In genomic region chr22:21842946-21843345, GRCh38 we compare ENCODE assay signal across 16 cellular contexts. TPM values are rescaled to one million over a fixed set of nuclear protein-coding genes. Genes with fewer than 3 reads are reported as not detected.
DNase-seq lines count a peak whose midpoint lies in the region; ATAC-seq and TF ChIP-seq lines count a peak whose summit lies in the region.
"Had no signal": no experiment of that assay in that cellular context is flagged by ENCODE, and none has a peak within 500 bp of the region (broad histone marks: within the 10 kb centered on the region; RNA-seq: fewer than 3 reads in every experiment).

No MANE protein-coding gene starts in this region.

- H3K4me3 Mint-ChIP-seq in memory B cell (no peak overlapping the region), osteocyte (ENCODE audit: unreplicated experiment) (no peak overlapping the region)
- H3K4me3 Mint-ChIP-seq in activated T-helper 1 cell treated with anti-CD3 and anti-CD28 coated beads, Interleukin-12 subunit alpha, Interleukin-12 subunit beta, Interleukin-2, Interleukin-4 antibody, amounts not matched to agents 30 ng/mL and 10 ng/mL and 1 ng/mL, durations not matched to agents 14 hours and 24 hours and 36 hours: no peak overlapping the region
- H3K4me3 Mint-ChIP-seq in activated T-cell treated with anti-CD3 and anti-CD28 coated beads, Interleukin-2, amount 50 U/mL, for 24 hours: no peak overlapping the region
- H3K4me3 Mint-ChIP-seq: CD14-positive monocyte; CD8-positive, alpha-beta memory T cell; GM23338 had no signal

- H3K27me3 Mint-ChIP-seq in memory B cell (no peaks in the 10 kb centered on the region), osteocyte (ENCODE audit: unreplicated experiment) (no peaks in the 10 kb centered on the region)
- H3K27me3 Mint-ChIP-seq in activated T-helper 1 cell treated with anti-CD3 and anti-CD28 coated beads, Interleukin-12 subunit alpha, Interleukin-12 subunit beta, Interleukin-2, Interleukin-4 antibody, amounts not matched to agents 30 ng/mL and 10 ng/mL and 1 ng/mL, durations not matched to agents 14 hours and 24 hours and 36 hours (ENCODE audit: insufficient read depth): no peaks in the 10 kb centered on the region
- H3K27me3 Mint-ChIP-seq in activated T-cell treated with anti-CD3 and anti-CD28 coated beads, Interleukin-2, amount 50 U/mL, for 24 hours: no peaks in the 10 kb centered on the region
- H3K27me3 Mint-ChIP-seq: CD8-positive, alpha-beta memory T cell had no signal

- intact Hi-C loops in cardiac septum (cut with DNase I) (no loop called here), sciatic nerve (cut with DNase I) (no loop called here)
- intact Hi-C loops in activated T-helper 1 cell treated with anti-CD3 and anti-CD28 coated beads, Interleukin-12 subunit alpha, Interleukin-12 subunit beta, Interleukin-2, Interleukin-4 antibody, amounts not matched to agents 30 ng/mL and 10 ng/mL and 1 ng/mL, durations not matched to agents 14 hours and 24 hours and 36 hours (cut with micrococcal nuclease): no loop called here

- H3K9me3 ChIP-seq in cardiac muscle cell (ENCODE audit: low read depth): no peaks in the 10 kb centered on the region
- H3K9me3 ChIP-seq: Caco-2 had no signal

- DNase-seq in cardiac muscle cell (ENCODE audit: low read depth in 1 of 2, low spot score in 1 of 2) (no peak), cardiac septum (ENCODE audit: low spot score) (no peak), memory B cell (ENCODE audit: low spot score in 2 of 2) (no peak), osteocyte (ENCODE audit: extremely low spot score, unreplicated experiment) (peak; percentile 13), sciatic nerve (ENCODE audit: low spot score) (no peak)
- DNase-seq in activated T-helper 1 cell treated with anti-CD3 and anti-CD28 coated beads, Interleukin-12 subunit alpha, Interleukin-12 subunit beta, Interleukin-2, Interleukin-4 antibody, amounts not matched to agents 30 ng/mL and 10 ng/mL and 1 ng/mL, durations not matched to agents 14 hours and 24 hours and 36 hours (ENCODE audit: low spot score): no peak
- no peak for DNase-seq in activated T-cell treated with anti-CD3 and anti-CD28 coated beads, Interleukin-2, amount 50 U/mL, for 24 hours
- DNase-seq: Caco-2; CD8-positive, alpha-beta memory T cell; DND-41; GDM1; H7 had no signal

- H3K36me3 Mint-ChIP-seq in memory B cell (peaks cover 10% of the 10 kb centered on the region), osteocyte (ENCODE audit: unreplicated experiment) (peaks cover 4% of the 10 kb centered on the region)
- H3K36me3 Mint-ChIP-seq in activated T-helper 1 cell treated with anti-CD3 and anti-CD28 coated beads, Interleukin-12 subunit alpha, Interleukin-12 subunit beta, Interleukin-2, Interleukin-4 antibody, amounts not matched to agents 30 ng/mL and 10 ng/mL and 1 ng/mL, durations not matched to agents 14 hours and 24 hours and 36 hours (ENCODE audit: low read depth): peaks cover 8% of the 10 kb centered on the region
- H3K36me3 Mint-ChIP-seq in activated T-cell treated with anti-CD3 and anti-CD28 coated beads, Interleukin-2, amount 50 U/mL, for 24 hours (ENCODE audit: low read depth): peaks cover 30% of the 10 kb centered on the region

- H3K27ac ChIP-seq in cardiac muscle cell: peak overlapping the region; percentile 31
- H3K27ac ChIP-seq: 22Rv1, HL-60 had no signal

- H3K9me3 Mint-ChIP-seq in memory B cell (peaks cover 2% of the 10 kb centered on the region), osteocyte (ENCODE audit: unreplicated experiment) (no peaks in the 10 kb centered on the region)
- H3K9me3 Mint-ChIP-seq in activated T-helper 1 cell treated with anti-CD3 and anti-CD28 coated beads, Interleukin-12 subunit alpha, Interleukin-12 subunit beta, Interleukin-2, Interleukin-4 antibody, amounts not matched to agents 30 ng/mL and 10 ng/mL and 1 ng/mL, durations not matched to agents 14 hours and 24 hours and 36 hours: no peaks in the 10 kb centered on the region
- H3K9me3 Mint-ChIP-seq in activated T-cell treated with anti-CD3 and anti-CD28 coated beads, Interleukin-2, amount 50 U/mL, for 24 hours: no peaks in the 10 kb centered on the region
- H3K9me3 Mint-ChIP-seq: CD14-positive monocyte; CD8-positive, alpha-beta memory T cell had no signal

- peaks cover 7% of the 10 kb centered on the region for H3K4me1 ChIP-seq in cardiac muscle cell (ENCODE audit: low read depth)

- H3K27ac Mint-ChIP-seq in memory B cell (peak overlapping the region; percentile 45), osteocyte (ENCODE audit: unreplicated experiment) (no peak overlapping the region)
- H3K27ac Mint-ChIP-seq in activated T-helper 1 cell treated with anti-CD3 and anti-CD28 coated beads, Interleukin-12 subunit alpha, Interleukin-12 subunit beta, Interleukin-2, Interleukin-4 antibody, amounts not matched to agents 30 ng/mL and 10 ng/mL and 1 ng/mL, durations not matched to agents 14 hours and 24 hours and 36 hours: no peak overlapping the region
- H3K27ac Mint-ChIP-seq in activated T-cell treated with anti-CD3 and anti-CD28 coated beads, Interleukin-2, amount 50 U/mL, for 24 hours: no peak overlapping the region
- H3K27ac Mint-ChIP-seq: GM23338 had no signal

- TF ChIP-seq CTCF in cardiac muscle cell (IDR thresholded peaks at IDR 0.05; ENCODE audit: low read depth, low read length) (no peak), osteocyte (IDR thresholded peaks at IDR 0.05) (no peak)

- H3K4me3 ChIP-seq in cardiac muscle cell: no peak overlapping the region
- H3K4me3 ChIP-seq: GM23338 had no signal

- ATAC-seq in memory B cell (ENCODE audit: low read depth): no peak
- ATAC-seq in sciatic nerve: no peak
- ATAC-seq: GM23338 had no signal

- no peaks in the 10 kb centered on the region for H3K27me3 ChIP-seq in cardiac muscle cell

- H3K36me3 ChIP-seq in cardiac muscle cell: no peaks in the 10 kb centered on the region

- H3K4me1 Mint-ChIP-seq in memory B cell (peaks cover 32% of the 10 kb centered on the region), osteocyte (ENCODE audit: unreplicated experiment) (peaks cover 21% of the 10 kb centered on the region)
- peaks cover 9% of the 10 kb centered on the region for H3K4me1 Mint-ChIP-seq in activated T-helper 1 cell treated with anti-CD3 and anti-CD28 coated beads, Interleukin-12 subunit alpha, Interleukin-12 subunit beta, Interleukin-2, Interleukin-4 antibody, amounts not matched to agents 30 ng/mL and 10 ng/mL and 1 ng/mL, durations not matched to agents 14 hours and 24 hours and 36 hours (ENCODE audit: low read depth)
- peaks cover 65% of the 10 kb centered on the region for H3K4me1 Mint-ChIP-seq in activated T-cell treated with anti-CD3 and anti-CD28 coated beads, Interleukin-2, amount 50 U/mL, for 24 hours (ENCODE audit: low read depth)

RNA-seq across cellular contexts. Expression of gene MAPK1, which starts 24.5 kb away (rescaled TPM):
- total RNA-seq in cardiac muscle cell (32.7 and 73.2 TPM in 2 replicates), cardiac septum (124 TPM), osteocyte (154 and 159 TPM in 2 replicates), sciatic nerve (135 TPM)
- polyA plus RNA-seq in cardiac muscle cell: 72.1 and 92.5 TPM in 2 replicates
- total RNA-seq in activated T-helper 1 cell treated with anti-CD3 and anti-CD28 coated beads, Interleukin-12 subunit alpha, Interleukin-12 subunit beta, Interleukin-2, Interleukin-4 antibody, amounts not matched to agents 30 ng/mL and 10 ng/mL and 1 ng/mL, durations not matched to agents 14 hours and 24 hours and 36 hours: 80.2 and 91.3 TPM in 2 replicates
